Comparison of ENCODE assay signal across 8 cellular contexts in genomic region chr16:30997887-30998711, GRCh38. TPM values are rescaled to one million over a fixed set of nuclear protein-coding genes. Genes with fewer than 3 reads are reported as not detected.
DNase-seq lines count a peak whose midpoint lies in the region; ATAC-seq and TF ChIP-seq lines count a peak whose summit lies in the region.

No MANE protein-coding gene starts in this region.

- H3K36me3 Mint-ChIP-seq in activated naive CD8-positive, alpha-beta T cell treated with anti-CD3 and anti-CD28 coated beads, Interleukin-2, amount 10 ng/mL, durations not matched to agents 7 days and 5 days = no peaks in the 10 kb centered on the region
- no peaks in the 10 kb centered on the region for H3K36me3 Mint-ChIP-seq in activated naive CD8-positive, alpha-beta T cell treated with anti-CD3 and anti-CD28 coated beads, Interleukin-2, amount 50 U/mL, for 24 hours (ENCODE audit: low read depth)
- H3K36me3 Mint-ChIP-seq in MCF 10A (ENCODE audit: insufficient read depth, unreplicated experiment) = no peaks in the 10 kb centered on the region

- peak overlapping the region in 1 of 2 donors; percentile 47 for H3K4me3 ChIP-seq in left lung

- POLR2A ChIA-PET in activated naive CD8-positive, alpha-beta T cell treated with anti-CD3 and anti-CD28 coated beads, Interleukin-2, amount 10 ng/mL, durations not matched to agents 7 days and 5 days (lab: Charles Lee) = interaction anchor here (0.7 to 3.1 kb wide), 3 partner anchors 32 to 182 kb away, joined by 3 to 12 read pairs (median 3); partner anchors contain the start of genes FUS, ZNF646 and ZNF668
- POLR2A ChIA-PET in MCF 10A (lab: Yijun Ruan, JAX) = interaction anchor here (0.7 to 2.7 kb wide), 6 partner anchors 35 to 461 kb away, joined by 3 to 13 read pairs (median 5); partner anchors contain the start of genes ARMC5, STX4, ZNF646 and ZNF668

- ATAC-seq in activated naive CD8-positive, alpha-beta T cell treated with anti-CD3 and anti-CD28 coated beads, Interleukin-2, amount 10 ng/mL, durations not matched to agents 7 days and 5 days (ENCODE audit: low read depth) = no peak
- no peak for ATAC-seq in activated naive CD8-positive, alpha-beta T cell treated with anti-CD3 and anti-CD28 coated beads, Interleukin-2, amount 50 U/mL, for 24 hours
- ATAC-seq in left lung (peak; percentile 47), GM21717 (IDR thresholded peaks at IDR 0.05; ENCODE audit: unreplicated experiment) (no peak), HG03521 (IDR thresholded peaks at IDR 0.05; ENCODE audit: unreplicated experiment) (no peak), GM18517 (IDR thresholded peaks at IDR 0.05; ENCODE audit: unreplicated experiment) (no peak)

- H3K9me3 ChIP-seq in left lung = no peaks in the 10 kb centered on the region

- H3K27ac Mint-ChIP-seq in activated naive CD8-positive, alpha-beta T cell treated with anti-CD3 and anti-CD28 coated beads, Interleukin-2, amount 10 ng/mL, durations not matched to agents 7 days and 5 days = no peak overlapping the region
- H3K27ac Mint-ChIP-seq in activated naive CD8-positive, alpha-beta T cell treated with anti-CD3 and anti-CD28 coated beads, Interleukin-2, amount 50 U/mL, for 24 hours = no peak overlapping the region
- H3K27ac Mint-ChIP-seq in MCF 10A (ENCODE audit: low read depth, unreplicated experiment) = peak overlapping the region; percentile 70

- intact Hi-C loops in MCF 10A (cut with micrococcal nuclease) = loop anchor here (2.0 to 5.0 kb wide), 2 partner anchors 34 to 75 kb away; partner anchors contain the start of gene STX4
- intact Hi-C loops in left lung (cut with DNase I) = no loop called here

- TF ChIP-seq CTCF in MCF 10A (IDR thresholded peaks at IDR 0.05; ENCODE audit: unreplicated experiment) = no peak
- no peak for TF ChIP-seq CTCF in left lung (IDR thresholded peaks at IDR 0.05)

- H3K27ac ChIP-seq in left lung = peak overlapping the region in 1 of 2 donors; percentile 18

- no peaks in the 10 kb centered on the region for H3K36me3 ChIP-seq in left lung

- H3K9me3 Mint-ChIP-seq in activated naive CD8-positive, alpha-beta T cell treated with anti-CD3 and anti-CD28 coated beads, Interleukin-2, amount 10 ng/mL, durations not matched to agents 7 days and 5 days = no peaks in the 10 kb centered on the region
- H3K9me3 Mint-ChIP-seq in activated naive CD8-positive, alpha-beta T cell treated with anti-CD3 and anti-CD28 coated beads, Interleukin-2, amount 50 U/mL, for 24 hours = no peaks in the 10 kb centered on the region
- H3K9me3 Mint-ChIP-seq in MCF 10A (ENCODE audit: unreplicated experiment) = no peaks in the 10 kb centered on the region

- H3K4me1 ChIP-seq in left lung = peaks cover 7 to 24% of the 10 kb centered on the region in 2 donors

- TSS peak; percentile 60 for BruUV-seq in MCF 10A (replicated peaks; lab: Mats Ljungman, UMichigan)

- H3K27me3 Mint-ChIP-seq in activated naive CD8-positive, alpha-beta T cell treated with anti-CD3 and anti-CD28 coated beads, Interleukin-2, amount 10 ng/mL, durations not matched to agents 7 days and 5 days = peaks cover 5% of the 10 kb centered on the region
- peaks cover 2% of the 10 kb centered on the region for H3K27me3 Mint-ChIP-seq in activated naive CD8-positive, alpha-beta T cell treated with anti-CD3 and anti-CD28 coated beads, Interleukin-2, amount 50 U/mL, for 24 hours
- peaks cover under 1% of the 10 kb centered on the region for H3K27me3 Mint-ChIP-seq in MCF 10A (ENCODE audit: insufficient read depth, unreplicated experiment)

- peak overlapping the region; percentile 98 for H3K4me3 Mint-ChIP-seq in activated naive CD8-positive, alpha-beta T cell treated with anti-CD3 and anti-CD28 coated beads, Interleukin-2, amount 10 ng/mL, durations not matched to agents 7 days and 5 days
- H3K4me3 Mint-ChIP-seq in activated naive CD8-positive, alpha-beta T cell treated with anti-CD3 and anti-CD28 coated beads, Interleukin-2, amount 50 U/mL, for 24 hours = no peak overlapping the region
- H3K4me3 Mint-ChIP-seq in MCF 10A (ENCODE audit: unreplicated experiment) = peak overlapping the region; percentile 78

- CTCF ChIA-PET in MCF 10A (lab: Yijun Ruan, JAX) = interaction anchor here (0.6 to 3.3 kb wide), 6 partner anchors 13 to 870 kb away, joined by 3 to 44 read pairs (median 4); partner anchors contain the start of genes HSD3B7, VKORC1 and ZNF843

- H3K27me3 ChIP-seq in left lung = peaks cover 0 to 31% of the 10 kb centered on the region in 2 donors

- peaks cover 9% of the 10 kb centered on the region for H3K4me1 Mint-ChIP-seq in activated naive CD8-positive, alpha-beta T cell treated with anti-CD3 and anti-CD28 coated beads, Interleukin-2, amount 10 ng/mL, durations not matched to agents 7 days and 5 days
- H3K4me1 Mint-ChIP-seq in activated naive CD8-positive, alpha-beta T cell treated with anti-CD3 and anti-CD28 coated beads, Interleukin-2, amount 50 U/mL, for 24 hours = peaks cover 18% of the 10 kb centered on the region
- H3K4me1 Mint-ChIP-seq in MCF 10A (ENCODE audit: insufficient read depth, unreplicated experiment) = peaks cover 11% of the 10 kb centered on the region

- no peak for DNase-seq in activated naive CD8-positive, alpha-beta T cell treated with anti-CD3 and anti-CD28 coated beads, Interleukin-2, amount 10 ng/mL, durations not matched to agents 7 days and 5 days
- DNase-seq in activated naive CD8-positive, alpha-beta T cell treated with anti-CD3 and anti-CD28 coated beads, Interleukin-2, amount 50 U/mL, for 24 hours = no peak
- DNase-seq in MCF 10A (ENCODE audit: unreplicated experiment) = peak; percentile 75
- DNase-seq in left lung = no peak
- DNase-seq in NCI-H774 (lab: John Stamatoyannopoulos, UW) = no peak

RNA-seq across cellular contexts. Expression of gene STX1B, which starts 12.3 kb away (rescaled TPM):
- 1 to 10 TPM; 3.1 to 3.5 TPM for total RNA-seq in activated naive CD8-positive, alpha-beta T cell treated with anti-CD3 and anti-CD28 coated beads, Interleukin-2, amount 10 ng/mL, durations not matched to agents 7 days and 5 days
- total RNA-seq in MCF 10A (2022) = 0.42 and 0.91 TPM in 2 replicates
- total RNA-seq in left lung = under 1 TPM; 0.47 to 0.50 TPM

RNA-seq across cellular contexts. Expression of gene HSD3B7, which starts 13.1 kb away (rescaled TPM):
- total RNA-seq in activated naive CD8-positive, alpha-beta T cell treated with anti-CD3 and anti-CD28 coated beads, Interleukin-2, amount 10 ng/mL, durations not matched to agents 7 days and 5 days = 10 to 100 TPM in 1 of 2 experiments, 1 to 10 TPM in 1; 8.5 to 10.9 TPM
- total RNA-seq in MCF 10A (2022) = 5.0 and 5.3 TPM in 2 replicates
- total RNA-seq in left lung = 10 to 100 TPM; 25.9 to 28.4 TPM

RNA-seq across cellular contexts. Expression of gene STX4, which starts 35.3 kb away (rescaled TPM):
- total RNA-seq in activated naive CD8-positive, alpha-beta T cell treated with anti-CD3 and anti-CD28 coated beads, Interleukin-2, amount 10 ng/mL, durations not matched to agents 7 days and 5 days = 10 to 100 TPM; 82.8 to 84.8 TPM
- 66.7 and 89.2 TPM in 2 replicates for total RNA-seq in MCF 10A (2022)
- 10 to 100 TPM; 65.4 to 84.8 TPM for total RNA-seq in left lung

RNA-seq across cellular contexts. Expression of gene SETD1A, which starts 40.5 kb away (rescaled TPM):
- 10 to 100 TPM; 27.6 to 33.4 TPM for total RNA-seq in activated naive CD8-positive, alpha-beta T cell treated with anti-CD3 and anti-CD28 coated beads, Interleukin-2, amount 10 ng/mL, durations not matched to agents 7 days and 5 days
- total RNA-seq in MCF 10A (2022) (15.0 and 15.8 TPM in 2 replicates), left lung (10 to 100 TPM; 12.1 to 16.4 TPM)

RNA-seq across cellular contexts. Expression of gene ORAI3, which starts 49.2 kb away (rescaled TPM):
- total RNA-seq in activated naive CD8-positive, alpha-beta T cell treated with anti-CD3 and anti-CD28 coated beads, Interleukin-2, amount 10 ng/mL, durations not matched to agents 7 days and 5 days = 10 to 100 TPM; 24.6 to 25.8 TPM
- 16.2 and 21.2 TPM in 2 replicates for total RNA-seq in MCF 10A (2022)
- 10 to 100 TPM; 20.7 to 23.2 TPM for total RNA-seq in left lung
